Comparison of ENCODE assay signal across 28 cellular contexts in genomic region chr17:61770752-61771533, GRCh38.
DNase-seq lines count a peak whose midpoint lies in the region; ATAC-seq and TF ChIP-seq lines count a peak whose summit lies in the region.
"Had no signal": no experiment of that assay in that cellular context is flagged by ENCODE, and none has a peak within 500 bp of the region (broad histone marks: within the 10 kb centered on the region; RNA-seq: fewer than 3 reads in every experiment).

No MANE protein-coding gene starts in this region.

- TF ChIP-seq CTCF in AG10803 (conservative IDR thresholded peaks at IDR 0.05; ENCODE audit: low read length) (no peak), HFFc6 (IDR thresholded peaks at IDR 0.05) (no peak), fibroblast of pulmonary artery (IDR thresholded peaks at IDR 0.05; ENCODE audit: low read length, missing control alignments) (no peak), WTC11 (IDR thresholded peaks at IDR 0.05) (no peak)

- H3K36me3 Mint-ChIP-seq in HFFc6 (ENCODE audit: low read depth): peaks cover 58% of the 10 kb centered on the region
- peaks cover 59% of the 10 kb centered on the region for H3K36me3 Mint-ChIP-seq in WTC11

- POLR2A ChIA-PET in WTC11 (lab: Charles Lee): no interaction called here

- peak; percentile 74 for DNase-seq in AG10803 (ENCODE audit: low read depth)
- peak; percentile 82 for DNase-seq in HFFc6
- DNase-seq in astrocyte of the hippocampus (ENCODE audit: low read depth, low spot score): peak; percentile 23
- DNase-seq in fibroblast of pulmonary artery (ENCODE audit: low read depth): peak; percentile 11
- no peak for DNase-seq in WTC11 (ENCODE audit: low spot score)
- DNase-seq in iPS-NIHi7 (ENCODE audit: extremely low spot score): no peak
- DNase-seq: activated CD4-positive, alpha-beta T cell treated with anti-CD3 and anti-CD28 coated beads, Interleukin-2, amount 50 U/mL, for 4 hours; activated CD8-positive, alpha-beta memory T cell treated with anti-CD3 and anti-CD28 coated beads, Interleukin-2, amount 50 U/mL, for 48 hours; activated effector memory CD4-positive, alpha-beta T cell treated with Interleukin-2 at 50 U/mL for 16 hours; activated naive CD8-positive, alpha-beta T cell treated with anti-CD3 and anti-CD28 coated beads, Interleukin-2, amount 50 U/mL, for 24 hours; caudate nucleus; DMS79; dorsolateral prefrontal cortex; heart left ventricle; NCI-H1092 treated with DMSO at 0.1 percent for 48 hours; NCI-H2081 treated with DMSO at 0.1 percent for 48 hours; nephron progenitor cell; NK-92 treated with Interleukin-12 subunit alpha and Interleukin-12 subunit beta, amount 100 ng/mL, for 24 hours; stimulated activated CD4-positive, alpha-beta T cell treated with anti-CD3 and anti-CD28 coated beads, Interleukin-2, amount 100 ng/mL, for 48 hours; stimulated activated naive CD8-positive, alpha-beta T cell treated with anti-CD3 and anti-CD28 coated beads, Interleukin-15, Interleukin-2, amounts not matched to agents 100 U/mL and 50 U/mL, for 24 hours; T-helper 2 cell had no signal

- H3K27me3 Mint-ChIP-seq in HFFc6 (ENCODE audit: insufficient read depth) (no peaks in the 10 kb centered on the region; the same call in 1 of the 2 replicates), WTC11 (ENCODE audit: low read depth) (no peaks in the 10 kb centered on the region)
- H3K27me3 Mint-ChIP-seq: activated naive CD8-positive, alpha-beta T cell treated with anti-CD3 and anti-CD28 coated beads, Interleukin-2, amount 50 U/mL, for 24 hours; progenitor cell of endocrine pancreas had no signal

- H3K9me3 Mint-ChIP-seq in HFFc6 (peaks cover 17% of the 10 kb centered on the region), WTC11 (peaks cover 37% of the 10 kb centered on the region)

- H3K4me3 Mint-ChIP-seq in HFFc6: no peak overlapping the region
- H3K4me3 Mint-ChIP-seq in WTC11: no peak overlapping the region
- H3K4me3 Mint-ChIP-seq: activated naive CD8-positive, alpha-beta T cell treated with anti-CD3 and anti-CD28 coated beads, Interleukin-2, amount 50 U/mL, for 24 hours; nephron progenitor cell had no signal

- H3K27ac Mint-ChIP-seq in HFFc6 (peak overlapping the region; percentile 34), WTC11 (no peak overlapping the region)
- H3K27ac Mint-ChIP-seq: activated naive CD8-positive, alpha-beta T cell treated with anti-CD3 and anti-CD28 coated beads, Interleukin-2, amount 50 U/mL, for 24 hours; nephron progenitor cell; progenitor cell of endocrine pancreas had no signal

- H3K4me1 Mint-ChIP-seq in HFFc6 (ENCODE audit: low read depth) (peaks cover 70% of the 10 kb centered on the region), WTC11 (no peaks in the 10 kb centered on the region)
- H3K4me1 Mint-ChIP-seq: activated naive CD8-positive, alpha-beta T cell treated with anti-CD3 and anti-CD28 coated beads, Interleukin-2, amount 50 U/mL, for 24 hours; nephron progenitor cell had no signal

- ATAC-seq in WTC11 (no peak), GM18861 (IDR thresholded peaks at IDR 0.05; ENCODE audit: unreplicated experiment) (no peak), GM18868 (IDR thresholded peaks at IDR 0.05; ENCODE audit: unreplicated experiment) (no peak)
- ATAC-seq: activated naive CD8-positive, alpha-beta T cell treated with anti-CD3 and anti-CD28 coated beads, Interleukin-2, amount 50 U/mL, for 24 hours; heart left ventricle; left lobe of liver; Panc1; stimulated activated naive CD8-positive, alpha-beta T cell treated with anti-CD3 and anti-CD28 coated beads, Interleukin-15, Interleukin-2, amounts not matched to agents 100 U/mL and 50 U/mL, for 24 hours had no signal

- CTCF ChIA-PET in WTC11 (lab: Charles Lee): no interaction called here

- H3K4me3 ChIP-seq in AG10803 (ENCODE audit: low read length): no peak overlapping the region
- H3K4me3 ChIP-seq in fibroblast of pulmonary artery (replicated peaks; ENCODE audit: low read depth, low read length): no peak overlapping the region
- H3K4me3 ChIP-seq: dorsolateral prefrontal cortex, heart left ventricle, skin epidermis, tibial nerve had no signal

TF ChIP-seq in WTC11, 78 proteins besides CTCF, POLR2A, EP300 and RAD21:
- no peak for TF ChIP-seq ATF2 (CRISPR knock-in tag; IDR thresholded peaks at IDR 0.05; ENCODE audit: borderline replicate concordance, low read depth)
- TF ChIP-seq ESRRA (CRISPR knock-in tag; IDR thresholded peaks at IDR 0.05; ENCODE audit: borderline replicate concordance): no peak
- TF ChIP-seq ATF3 (CRISPR knock-in tag; conservative IDR thresholded peaks at IDR 0.05): no peak
- no peak for TF ChIP-seq MXD4 (CRISPR knock-in tag; IDR thresholded peaks at IDR 0.05; ENCODE audit: borderline replicate concordance)

Comparison
In these comparisons a context has a peak if more than half of its experiments do, and no peak if none do; other contexts are left out.
1. DNase-seq: peak in AG10803 (single experiment), HFFc6 (single experiment), astrocyte of the hippocampus (single experiment) and fibroblast of pulmonary artery (single experiment); none in WTC11 (single experiment) and iPS-NIHi7 (single experiment).